In genomic region chr19:48418317-48419064, GRCh38 we compare ENCODE assay signal across 11 cellular contexts. TPM values are rescaled to one million over a fixed set of nuclear protein-coding genes. Genes with fewer than 3 reads are reported as not detected.
DNase-seq lines count a peak whose midpoint lies in the region; ATAC-seq and TF ChIP-seq lines count a peak whose summit lies in the region.
"Had no signal": no experiment of that assay in that cellular context is flagged by ENCODE, and none has a peak within 500 bp of the region (broad histone marks: within the 10 kb centered on the region; RNA-seq: fewer than 3 reads in every experiment).

No MANE protein-coding gene starts in this region.

- H3K36me3 ChIP-seq in OCI-LY3 (replicated peaks; ENCODE audit: low read depth, low read length): no peaks in the 10 kb centered on the region
- H3K36me3 ChIP-seq: SJCRH30, upper lobe of right lung had no signal

- peak overlapping the region; percentile 74 for H3K4me3 Mint-ChIP-seq in activated naive CD4-positive, alpha-beta T cell treated with anti-CD3 and anti-CD28 coated beads, Interleukin-2, amount 50 U/mL, for 24 hours
- no peak overlapping the region for H3K4me3 Mint-ChIP-seq in brain
- peak overlapping the region; percentile 76 to 80 for H3K4me3 Mint-ChIP-seq in stimulated activated naive B cell treated with anti-CD40 and anti-IgM and Interleukin-4, amounts not matched to agents 10 μg/mL and 1 μg/mL and 100 μg/mL, for 72 hours

- H3K79me2 ChIP-seq in OCI-LY3 (ENCODE audit: low read length): no peaks in the 10 kb centered on the region

- no peaks in the 10 kb centered on the region for H3K9me3 ChIP-seq in OCI-LY3 (ENCODE audit: insufficient read depth, low read length)
- H3K9me3 ChIP-seq: SJCRH30, upper lobe of right lung had no signal

- ATAC-seq in stimulated activated naive B cell treated with anti-CD40 and anti-IgM and Interleukin-4, amounts not matched to agents 10 μg/mL and 1 μg/mL and 100 μg/mL, for 72 hours (replicated peaks): peak; percentile 35 to 40
- ATAC-seq in HG03045 (IDR thresholded peaks at IDR 0.05; ENCODE audit: unreplicated experiment) (no peak), HG03342 (IDR thresholded peaks at IDR 0.05; ENCODE audit: unreplicated experiment) (no peak)

- peak overlapping the region; percentile 47 for H3K4me2 ChIP-seq in OCI-LY3 (ENCODE audit: low read length)

- H3K27ac Mint-ChIP-seq in activated naive CD4-positive, alpha-beta T cell treated with anti-CD3 and anti-CD28 coated beads, Interleukin-2, amount 50 U/mL, for 24 hours: no peak overlapping the region
- H3K27ac Mint-ChIP-seq in brain: peak overlapping the region in 3 of 5 experiments; percentile 56 to 85 (median 70)
- H3K27ac Mint-ChIP-seq in stimulated activated naive B cell treated with anti-CD40 and anti-IgM and Interleukin-4, amounts not matched to agents 10 μg/mL and 1 μg/mL and 100 μg/mL, for 72 hours: peak overlapping the region; percentile 84

- H3K27me3 ChIP-seq in OCI-LY3 (ENCODE audit: low read depth, low read length): no peaks in the 10 kb centered on the region

- no peak for DNase-seq in activated naive CD4-positive, alpha-beta T cell treated with anti-CD3 and anti-CD28 coated beads, Interleukin-2, amount 50 U/mL, for 16 hours
- DNase-seq in stimulated activated naive B cell treated with anti-CD40 and anti-IgM and Interleukin-4, amounts not matched to agents 10 μg/mL and 1 μg/mL and 100 μg/mL, for 72 hours: no peak
- DNase-seq in SW 1271 (lab: John Stamatoyannopoulos, UW): no peak
- DNase-seq: upper lobe of right lung had no signal

- H3K4me1 Mint-ChIP-seq in activated naive CD4-positive, alpha-beta T cell treated with anti-CD3 and anti-CD28 coated beads, Interleukin-2, amount 50 U/mL, for 24 hours: peaks cover 18% of the 10 kb centered on the region
- H3K4me1 Mint-ChIP-seq in brain: no peaks in the 10 kb centered on the region
- peaks cover 22 to 39% of the 10 kb centered on the region in 2 donors for H3K4me1 Mint-ChIP-seq in stimulated activated naive B cell treated with anti-CD40 and anti-IgM and Interleukin-4, amounts not matched to agents 10 μg/mL and 1 μg/mL and 100 μg/mL, for 72 hours

- TF ChIP-seq CTCF in OCI-LY3 (IDR thresholded peaks at IDR 0.05; ENCODE audit: low read depth, low read length): peak; percentile 18
- TF ChIP-seq CTCF in brain (conservative IDR thresholded peaks at IDR 0.05): no peak

- H3K36me3 Mint-ChIP-seq in activated naive CD4-positive, alpha-beta T cell treated with anti-CD3 and anti-CD28 coated beads, Interleukin-2, amount 50 U/mL, for 24 hours: no peaks in the 10 kb centered on the region
- H3K36me3 Mint-ChIP-seq in brain: peaks cover 41% of the 10 kb centered on the region
- peaks cover 0 to 2% of the 10 kb centered on the region in 2 donors for H3K36me3 Mint-ChIP-seq in stimulated activated naive B cell treated with anti-CD40 and anti-IgM and Interleukin-4, amounts not matched to agents 10 μg/mL and 1 μg/mL and 100 μg/mL, for 72 hours

- peak overlapping the region; percentile 23; the same call in 1 of the 2 replicates for H2AFZ ChIP-seq in OCI-LY3 (ENCODE audit: low read depth, low read length)

- peak overlapping the region; percentile 68 for H3K4me3 ChIP-seq in OCI-LY3 (ENCODE audit: low read length)
- H3K4me3 ChIP-seq: coronary artery, SJCRH30, upper lobe of right lung had no signal

- H3K4me1 ChIP-seq in OCI-LY3 (ENCODE audit: low read length): peaks cover 4% of the 10 kb centered on the region; the same call in 1 of the 2 replicates
- H3K4me1 ChIP-seq: SJCRH30, upper lobe of right lung had no signal

- peaks cover 6% of the 10 kb centered on the region for H3K27me3 Mint-ChIP-seq in activated naive CD4-positive, alpha-beta T cell treated with anti-CD3 and anti-CD28 coated beads, Interleukin-2, amount 50 U/mL, for 24 hours
- peaks cover 10% of the 10 kb centered on the region for H3K27me3 Mint-ChIP-seq in brain
- peaks cover 45 to 65% of the 10 kb centered on the region in 2 donors for H3K27me3 Mint-ChIP-seq in stimulated activated naive B cell treated with anti-CD40 and anti-IgM and Interleukin-4, amounts not matched to agents 10 μg/mL and 1 μg/mL and 100 μg/mL, for 72 hours

- H3K9me3 Mint-ChIP-seq in activated naive CD4-positive, alpha-beta T cell treated with anti-CD3 and anti-CD28 coated beads, Interleukin-2, amount 50 U/mL, for 24 hours: no peaks in the 10 kb centered on the region
- H3K9me3 Mint-ChIP-seq in brain: peaks cover 0 to 3% (median 0%) of the 10 kb centered on the region in 5 experiments
- peaks cover 0 to 1% of the 10 kb centered on the region in 2 donors for H3K9me3 Mint-ChIP-seq in stimulated activated naive B cell treated with anti-CD40 and anti-IgM and Interleukin-4, amounts not matched to agents 10 μg/mL and 1 μg/mL and 100 μg/mL, for 72 hours

- H3K9ac ChIP-seq in OCI-LY3 (ENCODE audit: low read length): peak overlapping the region; percentile 12; the same call in 1 of the 2 replicates

- no peak overlapping the region for H3K27ac ChIP-seq in OCI-LY3 (ENCODE audit: low read length)
- H3K27ac ChIP-seq: coronary artery, SJCRH30, upper lobe of right lung had no signal

- no peaks in the 10 kb centered on the region for H4K20me1 ChIP-seq in OCI-LY3 (ENCODE audit: insufficient read depth, low read length)

RNA-seq across cellular contexts. Expression of gene GRIN2D, which starts 25.0 kb away (rescaled TPM):
- polyA plus RNA-seq in brain (ENCODE audit: insufficient read depth, low read depth, low replicate concordance): 2.1 TPM

RNA-seq across cellular contexts. Expression of gene KDELR1, which starts 27.1 kb away (rescaled TPM):
- polyA plus RNA-seq in brain (ENCODE audit: insufficient read depth, low read depth, low replicate concordance): 216 TPM

RNA-seq across cellular contexts. Expression of gene GRWD1, which starts 27.3 kb away (rescaled TPM):
- 20.4 TPM for polyA plus RNA-seq in brain (ENCODE audit: insufficient read depth, low read depth, low replicate concordance)

RNA-seq across cellular contexts. Expression of gene KCNJ14, which starts 36.9 kb away (rescaled TPM):
- 0.80 TPM for polyA plus RNA-seq in brain (ENCODE audit: insufficient read depth, low read depth, low replicate concordance)

RNA-seq across cellular contexts. Expression of gene CYTH2, which starts 50.7 kb away (rescaled TPM):
- polyA plus RNA-seq in brain (ENCODE audit: insufficient read depth, low read depth, low replicate concordance): 108 TPM

Comparison
In these comparisons a context has a peak if more than half of its experiments do, and no peak if none do; other contexts are left out.
1. H3K4me3 Mint-ChIP-seq: peak in activated naive CD4-positive, alpha-beta T cell treated with anti-CD3 and anti-CD28 coated beads, Interleukin-2, amount 50 U/mL, for 24 hours (single experiment) and stimulated activated naive B cell treated with anti-CD40 and anti-IgM and Interleukin-4, amounts not matched to agents 10 μg/mL and 1 μg/mL and 100 μg/mL, for 72 hours (2 of 2); none in brain (0 of 5).
2. ATAC-seq: peak in stimulated activated naive B cell treated with anti-CD40 and anti-IgM and Interleukin-4, amounts not matched to agents 10 μg/mL and 1 μg/mL and 100 μg/mL, for 72 hours (2 of 2); none in HG03045 (single experiment) and HG03342 (single experiment).